ENCODE assay signal across 9 cellular contexts in genomic region chr19:56309511-56310185, GRCh38. TPM values are rescaled to one million over a fixed set of nuclear protein-coding genes. Genes with fewer than 3 reads are reported as not detected.
DNase-seq lines count a peak whose midpoint lies in the region; ATAC-seq and TF ChIP-seq lines count a peak whose summit lies in the region.
"Had no signal": no experiment of that assay in that cellular context is flagged by ENCODE, and none has a peak within 500 bp of the region (broad histone marks: within the 10 kb centered on the region; RNA-seq: fewer than 3 reads in every experiment).

No MANE protein-coding gene starts in this region.

- POLR2A ChIA-PET in T-cell (lab: Charles Lee) = no interaction called here

- H3K4me1 ChIP-seq in adrenal gland (replicated peaks in 1 of 2) = peaks cover 0 to 16% of the 10 kb centered on the region in 2 donors

- TF ChIP-seq CTCF in adrenal gland (IDR thresholded peaks at IDR 0.05) = peak; percentile 58 to 68 (median 66)

- TF ChIP-seq RAD21 in Ishikawa (IDR thresholded peaks at IDR 0.05; ENCODE audit: low read depth) = peak; percentile 32; the same call in 1 of the 2 replicates

- H3K27ac Mint-ChIP-seq in T-cell = no peak overlapping the region

- H3K9me3 Mint-ChIP-seq in T-cell = no peaks in the 10 kb centered on the region

- CTCF ChIA-PET in T-cell (lab: Charles Lee) = interaction anchor here (0.5 to 1.1 kb wide), 4 partner anchors 24 to 58 kb away, joined by 3 to 6 read pairs (median 5); no protein-coding TSS in a partner anchor

- TF ChIP-seq EP300 in Ishikawa (IDR thresholded peaks at IDR 0.05; ENCODE audit: borderline replicate concordance) = no peak

- H3K36me3 ChIP-seq in adrenal gland (replicated peaks in 1 of 2) = peaks cover 0 to 9% of the 10 kb centered on the region in 2 donors

- TF ChIP-seq POLR2A in adrenal gland (IDR thresholded peaks at IDR 0.05) = no peak

- H3K4me3 Mint-ChIP-seq in T-cell = no peak overlapping the region

- ATAC-seq in T-cell (replicated peaks in 1 of 4) = no peak

- H3K27me3 ChIP-seq in adrenal gland = no peaks in the 10 kb centered on the region

- intact Hi-C loops in adrenal gland (cut with DNase I) = loop anchor here in 1 of 2 donors (10.0 kb wide), 1 partner anchor 55 kb away; no protein-coding TSS in a partner anchor

- WGBS in adrenal gland, 4 donors = 78 to 87% (median 81%) methylated on average over 7 to 11 of the region's 11 CpGs

- DNase-seq in GDM1 (lab: John Stamatoyannopoulos, UW) (peak; percentile 48), T-cell (peak in 32 of 34 experiments; percentile 6 to 64 (median 39)), adrenal gland (peak; percentile 39 to 71 (median 63)), iPS-NIHi11 (ENCODE audit: low spot score) (peak; percentile 85), NCI-H187 (lab: John Stamatoyannopoulos, UW) (no peak), ureter (ENCODE audit: low spot score) (no peak)
- DNase-seq in stimulated activated CD4-positive, alpha-beta T cell treated with anti-CD3 and anti-CD28 coated beads, TNF-alpha, amount 100 ng/mL, for 4 hours (ENCODE audit: low read depth in 3 of 3) = peak; percentile 5 to 23 (median 22)

- H3K4me3 ChIP-seq in adrenal gland = no peak overlapping the region

- peaks cover 18 to 31% (median 18%) of the 10 kb centered on the region in 3 donors for H3K4me1 Mint-ChIP-seq in T-cell

- no peaks in the 10 kb centered on the region for H3K27me3 Mint-ChIP-seq in T-cell

- H3K36me3 Mint-ChIP-seq in T-cell = peaks cover 26% of the 10 kb centered on the region

- H3K27ac ChIP-seq in adrenal gland = no peak overlapping the region

- no peaks in the 10 kb centered on the region for H3K9me3 ChIP-seq in adrenal gland (replicated peaks in 1 of 3)

TF ChIP-seq in Ishikawa, 13 proteins besides CTCF, POLR2A, EP300 and RAD21:
- TF ChIP-seq, protein P1, sequence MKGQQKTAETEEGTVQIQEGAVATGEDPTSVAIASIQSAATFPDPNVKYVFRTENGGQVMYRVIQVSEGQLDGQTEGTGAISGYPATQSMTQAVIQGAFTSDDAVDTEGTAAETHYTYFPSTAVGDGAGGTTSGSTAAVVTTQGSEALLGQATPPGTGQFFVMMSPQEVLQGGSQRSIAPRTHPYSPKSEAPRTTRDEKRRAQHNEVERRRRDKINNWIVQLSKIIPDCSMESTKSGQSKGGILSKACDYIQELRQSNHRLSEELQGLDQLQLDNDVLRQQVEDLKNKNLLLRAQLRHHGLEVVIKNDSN (IDR thresholded peaks at IDR 0.05) = no peak
- no peak for TF ChIP-seq CEBPB (IDR thresholded peaks at IDR 0.05)
- TF ChIP-seq, protein P2, sequence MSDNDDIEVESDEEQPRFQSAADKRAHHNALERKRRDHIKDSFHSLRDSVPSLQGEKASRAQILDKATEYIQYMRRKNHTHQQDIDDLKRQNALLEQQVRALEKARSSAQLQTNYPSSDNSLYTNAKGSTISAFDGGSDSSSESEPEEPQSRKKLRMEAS (IDR thresholded peaks at IDR 0.05) = no peak
- no peak for TF ChIP-seq YY1 (IDR thresholded peaks at IDR 0.05; ENCODE audit: low read depth)
- no peak for TF ChIP-seq TAF1 (IDR thresholded peaks at IDR 0.05; ENCODE audit: low read depth)
- no peak for TF ChIP-seq ZBTB7A (IDR thresholded peaks at IDR 0.05; ENCODE audit: low read depth)
- no peak for TF ChIP-seq EGR1 (IDR thresholded peaks at IDR 0.05)
- no peak for TF ChIP-seq CREB1 (IDR thresholded peaks at IDR 0.05; ENCODE audit: low read depth)
- TF ChIP-seq FOXM1 (IDR thresholded peaks at IDR 0.05; ENCODE audit: borderline replicate concordance, low read depth) = no peak
- TF ChIP-seq NFIC (IDR thresholded peaks at IDR 0.05) = no peak
- TF ChIP-seq REST (IDR thresholded peaks at IDR 0.05; ENCODE audit: low read depth) = no peak

RNA-seq across cellular contexts. Expression of gene ZSCAN5A, which starts 5.0 kb away (rescaled TPM):
- 10 to 100 TPM in 4 of 5 donors, 1 to 10 TPM in 1; 9.5 to 12.7 (median 11.1) TPM for total RNA-seq in T-cell
- 10 to 100 TPM in 2 of 8 donors, 1 to 10 TPM in 6; 4.8 to 20.1 (median 7.8) TPM for total RNA-seq in adrenal gland
- 10 to 100 TPM in 1 of 3 donors, 1 to 10 TPM in 2; 4.5 to 10.9 (median 8.2) TPM for polyA plus RNA-seq in adrenal gland
- total RNA-seq in ureter = 31.1 TPM

RNA-seq across cellular contexts. Expression of gene EDDM13, which starts 37.1 kb away (rescaled TPM):
- not detected for total RNA-seq in T-cell
- under 1 TPM in 3 of 8 donors, not detected in 5; 0.47 to 0.69 (median 0.53) TPM for total RNA-seq in adrenal gland
- polyA plus RNA-seq in adrenal gland = 1 to 10 TPM in 1 of 3 donors, under 1 TPM in 1, not detected in 1; 0.64 to 1.0 TPM
- total RNA-seq in ureter = not detected
- total RNA-seq: urinary bladder had no signal

Comparison
In these comparisons a context has a peak if more than half of its experiments do, and no peak if none do; other contexts are left out.
1. DNase-seq: peak in GDM1 (single experiment), T-cell (32 of 34), adrenal gland (7 of 7), iPS-NIHi11 (single experiment) and stimulated activated CD4-positive, alpha-beta T cell treated with anti-CD3 and anti-CD28 coated beads, TNF-alpha, amount 100 ng/mL, for 4 hours (3 of 3); none in NCI-H187 (0 of 2) and ureter (single experiment).